Comparison of ENCODE assay signal across 19 cellular contexts in the genomic region with DNA sequence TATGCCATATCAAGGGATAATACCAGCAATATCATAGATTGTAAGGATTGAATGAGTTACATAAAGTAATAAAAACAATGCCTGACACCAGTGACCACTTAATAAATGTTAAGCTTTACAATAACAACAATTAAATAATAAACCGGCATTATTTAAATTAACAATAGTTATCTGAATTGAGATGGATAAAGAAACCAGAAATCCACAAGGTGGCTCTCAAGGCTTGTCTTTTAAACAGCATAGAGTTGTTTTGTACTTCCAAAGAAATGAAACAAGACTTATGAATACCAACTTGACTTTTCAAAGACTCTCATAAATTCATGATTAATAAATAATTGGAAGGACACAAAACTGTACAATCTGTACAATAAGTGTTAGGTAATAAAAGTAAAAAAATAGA.
DNase-seq lines count a peak whose midpoint lies in the region; ATAC-seq and TF ChIP-seq lines count a peak whose summit lies in the region.
"Had no signal": no experiment of that assay in that cellular context is flagged by ENCODE, and none has a peak within 500 bp of the region (broad histone marks: within the 10 kb centered on the region; RNA-seq: fewer than 3 reads in every experiment).

No MANE protein-coding gene starts in this region.

- no peak overlapping the region for H3K4me2 ChIP-seq in osteoblast (ENCODE audit: insufficient read depth, low read length)
- H3K4me2 ChIP-seq: KMS-11 had no signal

- no peak for TF ChIP-seq EP300 in esophagus muscularis mucosa (IDR thresholded peaks at IDR 0.05)

- H3K36me3 ChIP-seq in esophagus muscularis mucosa, result no peaks in the 10 kb centered on the region
- H3K36me3 ChIP-seq in osteoblast (ENCODE audit: insufficient read depth, low read length), result no peaks in the 10 kb centered on the region
- H3K36me3 ChIP-seq in H7 (replicated peaks; ENCODE audit: control insufficient read depth, insufficient read depth, low read length), result no peaks in the 10 kb centered on the region

- H2AFZ ChIP-seq in osteoblast (ENCODE audit: low read length), result no peak overlapping the region

- H3K4me3 ChIP-seq in esophagus muscularis mucosa (no peak overlapping the region), osteoblast (ENCODE audit: insufficient read depth, low read length) (no peak overlapping the region), H7 (ENCODE audit: insufficient read depth, low read depth, low read length) (no peak overlapping the region)

- no peaks in the 10 kb centered on the region for H4K20me1 ChIP-seq in osteoblast (ENCODE audit: insufficient read depth, low read length)

- ATAC-seq in GM21786 (IDR thresholded peaks at IDR 0.05; ENCODE audit: unreplicated experiment), result no peak
- ATAC-seq: activated T-cell treated with anti-CD3 and anti-CD28 coated beads, Interleukin-2, amount 50 U/mL, for 72 hours; left cardiac atrium had no signal

- peak; percentile 16 for DNase-seq in ELR (ENCODE audit: low read depth)
- peak; percentile 38 for DNase-seq in NCI-H69 (lab: John Stamatoyannopoulos, UW)
- DNase-seq in esophagus muscularis mucosa (ENCODE audit: extremely low spot score), result no peak
- DNase-seq in osteoblast (ENCODE audit: insufficient read length, low spot score, missing footprints), result no peak
- no peak for DNase-seq in cerebellar cortex (ENCODE audit: low spot score)
- no peak for DNase-seq in H7
- no peak for DNase-seq in stimulated activated naive CD4-positive, alpha-beta T cell treated with Interleukin-2 at 50 U/mL for 16 hours (lab: John Stamatoyannopoulos, UW)
- DNase-seq: activated T-cell treated with anti-CD3 and anti-CD28 coated beads, Interleukin-2, amount 50 U/mL, for 72 hours; aorta; CD8-positive, alpha-beta memory T cell; GF-D8; left cardiac atrium; NCI-H1694 treated with DMSO at 0.1 percent for 48 hours; NCI-H82; Right ventricle myocardium superior; stimulated activated naive CD4-positive, alpha-beta T cell; T-helper 9 cell had no signal

- intact Hi-C loops in esophagus muscularis mucosa (cut with DNase I), result no loop called here

- TF ChIP-seq CTCF in esophagus muscularis mucosa (IDR thresholded peaks at IDR 0.05), result peak in 2 of 3 experiments; percentile 8 to 11
- peak; percentile 15 for TF ChIP-seq CTCF in osteoblast (IDR thresholded peaks at IDR 0.05; ENCODE audit: extremely low read depth, low read depth, low read length)

- 75% methylated on average over 1 of the region's 1 CpG for WGBS in esophagus muscularis mucosa

- no peaks in the 10 kb centered on the region for H3K9me3 ChIP-seq in esophagus muscularis mucosa
- H3K9me3 ChIP-seq in osteoblast (ENCODE audit: low read depth, low read length), result no peaks in the 10 kb centered on the region

- H3K79me2 ChIP-seq in osteoblast (ENCODE audit: insufficient read depth, low read length), result no peaks in the 10 kb centered on the region

- H3K4me1 ChIP-seq in esophagus muscularis mucosa (no peaks in the 10 kb centered on the region), osteoblast (ENCODE audit: insufficient read depth, low read length) (no peaks in the 10 kb centered on the region)

- no peak for TF ChIP-seq POLR2A in esophagus muscularis mucosa (IDR thresholded peaks at IDR 0.05; ENCODE audit: low read depth)

- H3K27me3 ChIP-seq in esophagus muscularis mucosa (no peaks in the 10 kb centered on the region), osteoblast (ENCODE audit: insufficient read depth, low read length) (no peaks in the 10 kb centered on the region), H7 (ENCODE audit: control insufficient read depth, insufficient read depth, low read length) (no peaks in the 10 kb centered on the region)

- H3K27ac ChIP-seq in esophagus muscularis mucosa (replicated peaks in 1 of 4) (no peak overlapping the region), osteoblast (ENCODE audit: low read depth, low read length) (no peak overlapping the region)
- H3K27ac ChIP-seq: KMS-11 had no signal

Comparison
In these comparisons a context has a peak if more than half of its experiments do, and no peak if none do; other contexts are left out.
1. DNase-seq: peak in ELR (single experiment) and NCI-H69 (single experiment); none in esophagus muscularis mucosa (single experiment), osteoblast (single experiment), cerebellar cortex (single experiment), H7 (single experiment) and stimulated activated naive CD4-positive, alpha-beta T cell treated with Interleukin-2 at 50 U/mL for 16 hours (single experiment).